ENCODE assay signal across 12 cellular contexts in genomic region chr2:136247204-136247990, GRCh38.
A peak's percentile ranks its signal among the peaks of the same experiment; 100 is the strongest.
DNase-seq lines count a peak whose midpoint lies in the region; ATAC-seq and TF ChIP-seq lines count a peak whose summit lies in the region.
"Had no signal": no experiment of that assay in that cellular context is flagged by ENCODE, and none has a peak within 500 bp of the region (broad histone marks: within the 10 kb centered on the region; RNA-seq: fewer than 3 reads in every experiment).

No MANE protein-coding gene starts in this region.

- no peak overlapping the region for H3K27ac ChIP-seq in lung (ENCODE audit: low read depth in 1 of 2, low read length in 1 of 2)
- H3K27ac ChIP-seq: sigmoid colon, SJSA1 had no signal

- no peaks in the 10 kb centered on the region for H3K36me3 ChIP-seq in lung (ENCODE audit: control insufficient read depth in 2 of 2, insufficient read depth in 2 of 2, low read length in 2 of 2)
- H3K36me3 ChIP-seq: sigmoid colon, SJSA1 had no signal

- peaks cover 14 to 41% (median 26%) of the 10 kb centered on the region in 3 donors for H3K4me1 Mint-ChIP-seq in T-cell

- H3K9me3 ChIP-seq in lung (ENCODE audit: control insufficient read depth in 2 of 2, insufficient read depth in 1 of 2, low read length in 1 of 2): no peaks in the 10 kb centered on the region
- H3K9me3 ChIP-seq: sigmoid colon, SJSA1 had no signal

- H3K4me3 Mint-ChIP-seq in T-cell: no peak overlapping the region
- H3K4me3 Mint-ChIP-seq: immature natural killer cell had no signal

- 74 to 83% methylated on average over 7 of the region's 7 CpGs for WGBS in lung, 2 donors

- in situ Hi-C loops in GM13976 (cut with MboI; ENCODE audit: low sequenced_read_pairs, unreplicated experiment): no loop called here

- H3K9me3 Mint-ChIP-seq in T-cell: no peaks in the 10 kb centered on the region
- H3K9me3 Mint-ChIP-seq: immature natural killer cell had no signal

- H3K27me3 ChIP-seq in lung (ENCODE audit: control insufficient read depth, insufficient read depth): no peaks in the 10 kb centered on the region
- H3K27me3 ChIP-seq: sigmoid colon, SJSA1 had no signal

- H3K36me3 Mint-ChIP-seq in T-cell: no peaks in the 10 kb centered on the region
- H3K36me3 Mint-ChIP-seq: immature natural killer cell had no signal

- ATAC-seq in lung (ENCODE audit: insufficient read depth, low FRiP score): peak; percentile 35
- ATAC-seq in GM21717 (IDR thresholded peaks at IDR 0.05; ENCODE audit: unreplicated experiment): no peak
- ATAC-seq in HG02852 (IDR thresholded peaks at IDR 0.05; ENCODE audit: unreplicated experiment): no peak
- ATAC-seq in T-cell (replicated peaks in 1 of 4): no peak

- CTCF ChIA-PET in T-cell (lab: Charles Lee): no interaction called here

- POLR2A ChIA-PET in T-cell (lab: Charles Lee): interaction anchor here in 1 of 2 donors (0.6 kb wide), 1 partner anchor 372 kb away, joined by 3 read pairs; no protein-coding TSS in a partner anchor

- peaks cover 0 to 2% of the 10 kb centered on the region in 2 donors for H3K4me1 ChIP-seq in lung (ENCODE audit: control insufficient read depth in 2 of 2, insufficient read depth in 2 of 2, low read length in 2 of 2)

- TF ChIP-seq CTCF in lung (IDR thresholded peaks at IDR 0.05; ENCODE audit: control extremely low read depth, extremely low read depth) (no peak), GM13976 (IDR thresholded peaks at IDR 0.05; ENCODE audit: borderline replicate concordance, control extremely low read depth, extremely low read depth, insufficient read depth, missing control alignments) (no peak)

- H3K27ac Mint-ChIP-seq in T-cell: no peak overlapping the region

- no peak overlapping the region for H3K4me3 ChIP-seq in lung
- H3K4me3 ChIP-seq: sigmoid colon, SJSA1 had no signal

- DNase-seq in stimulated activated CD4-positive, alpha-beta T cell treated with anti-CD3 and anti-CD28 coated beads, Interleukin-12 subunit alpha, Interleukin-12 subunit beta, amount 100 ng/mL, for 48 hours (ENCODE audit: low read depth in 2 of 3, low spot score in 1 of 3): peak; percentile 32 to 48 (median 33)
- DNase-seq in stimulated activated CD4-positive, alpha-beta T cell treated with anti-CD3 and anti-CD28 coated beads, Interleukin-12 subunit alpha, Interleukin-12 subunit beta, amount 100 ng/mL, for 4 hours: no peak
- DNase-seq in activated naive CD4-positive, alpha-beta T cell treated with anti-CD3 and anti-CD28 coated beads, Interleukin-2, amount 50 U/mL, for 16 hours: peak; percentile 40
- no peak for DNase-seq in lung (ENCODE audit: low spot score)
- no peak for DNase-seq in T-cell
- DNase-seq in GM13976 (ENCODE audit: low spot score): no peak
- DNase-seq: immature natural killer cell, Kasumi-1, sigmoid colon had no signal

- H3K27me3 Mint-ChIP-seq in T-cell: no peaks in the 10 kb centered on the region

Comparison
In these comparisons a context has a peak if more than half of its experiments do, and no peak if none do; other contexts are left out.
1. DNase-seq: peak in stimulated activated CD4-positive, alpha-beta T cell treated with anti-CD3 and anti-CD28 coated beads, Interleukin-12 subunit alpha, Interleukin-12 subunit beta, amount 100 ng/mL, for 48 hours (3 of 3) and activated naive CD4-positive, alpha-beta T cell treated with anti-CD3 and anti-CD28 coated beads, Interleukin-2, amount 50 U/mL, for 16 hours (single experiment); none in stimulated activated CD4-positive, alpha-beta T cell treated with anti-CD3 and anti-CD28 coated beads, Interleukin-12 subunit alpha, Interleukin-12 subunit beta, amount 100 ng/mL, for 4 hours (single experiment), lung (single experiment), T-cell (0 of 34) and GM13976 (single experiment).